Comparison of ENCODE assay signal across 10 cellular contexts in the genomic region with DNA sequence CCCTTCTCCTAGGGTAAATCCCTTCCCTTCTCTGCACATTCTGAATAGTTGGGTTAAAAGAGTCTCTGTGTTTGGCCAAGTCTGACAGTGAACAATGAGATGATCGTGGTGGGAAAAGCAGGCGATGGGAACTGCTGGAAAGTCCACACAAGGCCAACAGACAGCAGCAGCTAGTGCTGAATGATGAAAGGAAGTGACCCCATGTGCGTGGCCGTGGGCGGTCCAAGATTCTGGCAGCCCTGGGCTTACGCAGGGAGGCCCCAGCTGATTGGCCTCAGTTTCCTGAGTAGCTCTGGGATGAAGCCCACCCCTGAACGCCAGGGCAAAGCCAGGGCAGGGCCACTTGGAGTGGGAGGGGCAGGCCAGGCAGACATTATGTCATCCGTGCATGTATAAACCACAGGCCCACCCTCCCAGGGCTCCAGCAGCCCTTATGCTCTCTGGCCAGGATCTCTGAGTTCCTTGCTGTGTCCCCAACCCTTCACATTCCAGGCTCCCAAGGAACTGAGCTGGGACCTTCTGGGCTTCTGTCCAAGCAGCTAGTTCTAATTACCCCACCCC. TPM values are rescaled to one million over a fixed set of nuclear protein-coding genes. Genes with fewer than 3 reads are reported as not detected.
DNase-seq lines count a peak whose midpoint lies in the region; ATAC-seq lines count a peak whose summit lies in the region.
"Had no signal": no experiment of that assay in that cellular context is flagged by ENCODE, and none has a peak within 500 bp of the region (broad histone marks: within the 10 kb centered on the region; RNA-seq: fewer than 3 reads in every experiment).

No MANE protein-coding gene starts in this region.

- H3K27me3 ChIP-seq in adipocyte (replicated peaks; ENCODE audit: control insufficient read depth, insufficient read depth, low read length), result no peaks in the 10 kb centered on the region

- no peaks in the 10 kb centered on the region for H3K9me3 ChIP-seq in adipocyte (ENCODE audit: control insufficient read depth, low read length)

- peak overlapping the region; percentile 27 for H3K9ac ChIP-seq in adipocyte (ENCODE audit: low read length)

- H3K4me3 ChIP-seq in adipocyte (ENCODE audit: low read length), result peak overlapping the region; percentile 55

- H3K4me1 ChIP-seq in adipocyte (ENCODE audit: control insufficient read depth, insufficient read depth, low read length), result peaks cover 24% of the 10 kb centered on the region

- in situ Hi-C loops in G401 (cut with HindIII; ENCODE audit: low sequenced_read_pairs), result no loop called here

- peak; percentile 78 for DNase-seq in AG20443 (ENCODE audit: low spot score)
- DNase-seq in adipocyte (ENCODE audit: low read depth), result peak; percentile 78
- DNase-seq in left cardiac atrium, result peak; percentile 88
- peak; percentile 68 for DNase-seq in pons (ENCODE audit: low spot score)
- DNase-seq in G401 (ENCODE audit: low spot score), result no peak
- DNase-seq in OCI-M2 (lab: John Stamatoyannopoulos, UW; ENCODE audit: unreplicated experiment), result no peak
- DNase-seq: COR-L47 had no signal

- intact Hi-C loops in left cardiac atrium (cut with DNase I), result no loop called here

- H3K36me3 ChIP-seq in adipocyte (ENCODE audit: control insufficient read depth, insufficient read depth, low read length, severe bottlenecking), result no peaks in the 10 kb centered on the region

- ATAC-seq in left cardiac atrium, result peak; percentile 93 to 98
- ATAC-seq in GM18858 (IDR thresholded peaks at IDR 0.05; ENCODE audit: unreplicated experiment), result no peak
- ATAC-seq in HG03439 (IDR thresholded peaks at IDR 0.05; ENCODE audit: unreplicated experiment), result no peak
- ATAC-seq: HCT116 had no signal

RNA-seq across cellular contexts. Expression of a gene that starts 57.8 kb away (rescaled TPM):
- total RNA-seq in left cardiac atrium, result under 1 TPM; 0.65 to 0.94 TPM
- total RNA-seq in G401 (2014; rRNA removed; shearing (Covaris generic)), result 42.5 and 45.4 TPM in 2 replicates

Comparison
In these comparisons a context has a peak if more than half of its experiments do, and no peak if none do; other contexts are left out.
1. DNase-seq: peak in AG20443 (single experiment), adipocyte (single experiment), left cardiac atrium (single experiment) and pons (single experiment); none in G401 (single experiment) and OCI-M2 (single experiment).
2. ATAC-seq: peak in left cardiac atrium (2 of 2); none in GM18858 (single experiment) and HG03439 (single experiment).
3. RNA of a gene that starts 57.8 kb away (total RNA-seq): 42.5 to 45.4 TPM in G401; 0.65 to 0.94 TPM in left cardiac atrium; every median in the first group is over 10 times any median in the second.